In the genomic region with DNA sequence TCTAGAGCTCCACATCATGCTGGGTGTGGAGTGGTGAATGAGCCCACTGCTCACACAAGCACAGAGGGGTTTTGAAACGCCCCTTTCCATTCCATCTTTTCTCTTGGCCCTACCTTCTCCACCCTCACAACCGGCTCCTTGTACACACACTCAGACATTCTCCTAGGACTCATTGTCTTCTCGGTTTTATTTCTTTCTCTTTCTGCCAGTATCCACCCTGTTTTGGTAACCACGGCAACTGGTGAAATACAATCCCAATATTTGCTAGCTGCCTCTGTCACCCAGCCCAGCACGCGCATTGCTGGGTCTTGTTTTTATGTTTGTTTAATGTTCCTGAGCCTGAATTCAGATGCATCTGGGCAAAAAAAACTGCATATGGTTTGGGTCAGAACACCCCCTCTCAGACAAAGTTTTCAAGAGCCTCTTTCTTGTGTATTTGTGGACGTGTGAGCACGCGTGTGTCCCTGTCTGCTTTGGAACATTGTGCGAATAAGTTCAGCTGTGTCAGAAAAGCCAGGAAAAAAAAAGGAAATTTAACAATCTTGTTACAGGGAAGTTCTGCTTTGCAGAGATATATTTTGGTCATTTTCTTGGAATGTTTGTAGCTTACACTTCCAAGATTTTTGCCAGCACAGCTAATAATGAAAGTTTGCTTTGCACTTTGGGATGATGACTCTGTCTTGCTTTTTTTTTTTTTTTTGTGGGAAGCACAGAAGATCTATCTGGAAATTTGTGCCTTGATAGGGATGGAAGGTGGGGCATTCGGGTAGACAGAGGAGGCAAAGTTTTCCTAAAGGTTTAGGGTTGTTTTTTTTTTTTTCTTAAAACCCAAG, we compare ENCODE assay signal across 9 cellular contexts.
DNase-seq lines count a peak whose midpoint lies in the region; ATAC-seq and TF ChIP-seq lines count a peak whose summit lies in the region.
"Had no signal": no experiment of that assay in that cellular context is flagged by ENCODE, and none has a peak within 500 bp of the region (broad histone marks: within the 10 kb centered on the region; RNA-seq: fewer than 3 reads in every experiment).

No MANE protein-coding gene starts in this region.

- 72% methylated on average over 11 of the region's 11 CpGs for WGBS in hepatocyte (ENCODE audit: low lambda C conversion rate, missing lambda C conversion rate)

- H3K9me3 ChIP-seq in hepatocyte (ENCODE audit: low read depth), result no peaks in the 10 kb centered on the region

- no peaks in the 10 kb centered on the region for H4K20me1 ChIP-seq in hepatocyte (ENCODE audit: insufficient read depth, poor library complexity, severe bottlenecking)

- H3K4me3 ChIP-seq in hepatocyte, result no peak overlapping the region

- DNase-seq in NCI-H1417 (lab: John Stamatoyannopoulos, UW), result peak in 2 of 3 experiments; percentile 18 to 50
- no peak for DNase-seq in NCI-H1417 treated with DMSO at 0.1 percent for 48 hours (lab: John Stamatoyannopoulos, UW)
- peak; percentile 47 for DNase-seq in hepatocyte (ENCODE audit: low spot score)
- no peak for DNase-seq in activated CD8-positive, alpha-beta T cell treated with anti-CD3 and anti-CD28 coated beads for 36 hours
- no peak for DNase-seq in activated CD4-positive, alpha-beta T cell treated with anti-CD3 and anti-CD28 coated beads, Interleukin-2, amount 10 ng/mL, durations not matched to agents 7 days and 5 days

- peak overlapping the region; percentile 69 to 92 (median 73) for H3K27ac Mint-ChIP-seq in brain
- H3K27ac Mint-ChIP-seq in activated CD8-positive, alpha-beta T cell treated with anti-CD3 and anti-CD28 coated beads for 36 hours, result no peak overlapping the region
- no peak overlapping the region for H3K27ac Mint-ChIP-seq in activated CD4-positive, alpha-beta T cell treated with anti-CD3 and anti-CD28 coated beads, Interleukin-2, amount 10 ng/mL, durations not matched to agents 7 days and 5 days
- H3K27ac Mint-ChIP-seq: memory B cell had no signal

- peaks cover 6% of the 10 kb centered on the region for H3K4me1 ChIP-seq in hepatocyte (ENCODE audit: insufficient read depth)

- no peaks in the 10 kb centered on the region for H3K9me2 ChIP-seq in hepatocyte (replicated peaks; ENCODE audit: insufficient read depth)

- no peaks in the 10 kb centered on the region for H3K9me3 Mint-ChIP-seq in brain
- H3K9me3 Mint-ChIP-seq in activated CD8-positive, alpha-beta T cell treated with anti-CD3 and anti-CD28 coated beads for 36 hours, result no peaks in the 10 kb centered on the region
- H3K9me3 Mint-ChIP-seq in activated CD4-positive, alpha-beta T cell treated with anti-CD3 and anti-CD28 coated beads, Interleukin-2, amount 10 ng/mL, durations not matched to agents 7 days and 5 days, result no peaks in the 10 kb centered on the region
- H3K9me3 Mint-ChIP-seq: memory B cell had no signal

- peaks cover 83% of the 10 kb centered on the region for H3K4me1 Mint-ChIP-seq in brain
- H3K4me1 Mint-ChIP-seq in activated CD8-positive, alpha-beta T cell treated with anti-CD3 and anti-CD28 coated beads for 36 hours (ENCODE audit: low read depth), result no peaks in the 10 kb centered on the region
- H3K4me1 Mint-ChIP-seq in activated CD4-positive, alpha-beta T cell treated with anti-CD3 and anti-CD28 coated beads, Interleukin-2, amount 10 ng/mL, durations not matched to agents 7 days and 5 days, result no peaks in the 10 kb centered on the region
- H3K4me1 Mint-ChIP-seq: memory B cell had no signal

- H2AFZ ChIP-seq in hepatocyte, result no peak overlapping the region

- H3K27ac ChIP-seq in hepatocyte, result no peak overlapping the region
- H3K27ac ChIP-seq in temporal lobe (ENCODE audit: low read depth, low read length), result peak overlapping the region; percentile 68

- no peaks in the 10 kb centered on the region for H3K27me3 ChIP-seq in hepatocyte

- H3K4me2 ChIP-seq in hepatocyte, result peak overlapping the region; percentile 47

- H3K36me3 ChIP-seq in hepatocyte (replicated peaks; ENCODE audit: insufficient read depth, low read depth), result no peaks in the 10 kb centered on the region

- no peak for ATAC-seq in activated CD8-positive, alpha-beta T cell treated with anti-CD3 and anti-CD28 coated beads for 36 hours
- no peak for ATAC-seq in GM19455 (IDR thresholded peaks at IDR 0.05; ENCODE audit: unreplicated experiment)

- no peaks in the 10 kb centered on the region for H3K79me2 ChIP-seq in hepatocyte

- CTCF ChIA-PET in activated CD8-positive, alpha-beta T cell treated with anti-CD3 and anti-CD28 coated beads for 36 hours (lab: Charles Lee), result no interaction called here
- CTCF ChIA-PET in activated CD4-positive, alpha-beta T cell treated with anti-CD3 and anti-CD28 coated beads, Interleukin-2, amount 10 ng/mL, durations not matched to agents 7 days and 5 days (lab: Charles Lee), result no interaction called here

- peaks cover 13% of the 10 kb centered on the region for H3K36me3 Mint-ChIP-seq in brain
- no peaks in the 10 kb centered on the region for H3K36me3 Mint-ChIP-seq in activated CD8-positive, alpha-beta T cell treated with anti-CD3 and anti-CD28 coated beads for 36 hours (ENCODE audit: low read depth)
- H3K36me3 Mint-ChIP-seq in activated CD4-positive, alpha-beta T cell treated with anti-CD3 and anti-CD28 coated beads, Interleukin-2, amount 10 ng/mL, durations not matched to agents 7 days and 5 days (ENCODE audit: low read depth), result no peaks in the 10 kb centered on the region
- H3K36me3 Mint-ChIP-seq: memory B cell had no signal

- POLR2A ChIA-PET in activated CD8-positive, alpha-beta T cell treated with anti-CD3 and anti-CD28 coated beads for 36 hours (lab: Charles Lee), result no interaction called here
- POLR2A ChIA-PET in activated CD4-positive, alpha-beta T cell treated with anti-CD3 and anti-CD28 coated beads, Interleukin-2, amount 10 ng/mL, durations not matched to agents 7 days and 5 days (lab: Charles Lee), result no interaction called here

- no peaks in the 10 kb centered on the region for H3K27me3 Mint-ChIP-seq in brain
- peaks cover 3% of the 10 kb centered on the region for H3K27me3 Mint-ChIP-seq in activated CD8-positive, alpha-beta T cell treated with anti-CD3 and anti-CD28 coated beads for 36 hours
- H3K27me3 Mint-ChIP-seq in activated CD4-positive, alpha-beta T cell treated with anti-CD3 and anti-CD28 coated beads, Interleukin-2, amount 10 ng/mL, durations not matched to agents 7 days and 5 days, result peaks cover 13% of the 10 kb centered on the region

- H3K4me3 Mint-ChIP-seq in brain, result peak overlapping the region in 4 of 5 experiments; percentile 5 to 74 (median 58)
- H3K4me3 Mint-ChIP-seq in activated CD8-positive, alpha-beta T cell treated with anti-CD3 and anti-CD28 coated beads for 36 hours, result no peak overlapping the region
- no peak overlapping the region for H3K4me3 Mint-ChIP-seq in activated CD4-positive, alpha-beta T cell treated with anti-CD3 and anti-CD28 coated beads, Interleukin-2, amount 10 ng/mL, durations not matched to agents 7 days and 5 days
- H3K4me3 Mint-ChIP-seq: memory B cell had no signal

- TF ChIP-seq CTCF in brain (conservative IDR thresholded peaks at IDR 0.05), result no peak
- no peak for TF ChIP-seq CTCF in hepatocyte (IDR thresholded peaks at IDR 0.05; ENCODE audit: poor library complexity)
- TF ChIP-seq CTCF in activated CD8-positive, alpha-beta T cell treated with anti-CD3 and anti-CD28 coated beads for 36 hours (IDR thresholded peaks at IDR 0.05), result no peak

- intact Hi-C loops in activated CD8-positive, alpha-beta T cell treated with anti-CD3 and anti-CD28 coated beads for 36 hours (cut with micrococcal nuclease), result no loop called here

Comparison
In these comparisons a context has a peak if more than half of its experiments do, and no peak if none do; other contexts are left out.
1. DNase-seq: peak in NCI-H1417 (2 of 3) and hepatocyte (single experiment); none in NCI-H1417 treated with DMSO at 0.1 percent for 48 hours (single experiment), activated CD8-positive, alpha-beta T cell treated with anti-CD3 and anti-CD28 coated beads for 36 hours (single experiment) and activated CD4-positive, alpha-beta T cell treated with anti-CD3 and anti-CD28 coated beads, Interleukin-2, amount 10 ng/mL, durations not matched to agents 7 days and 5 days (single experiment).
2. H3K27ac Mint-ChIP-seq: peak in brain (5 of 5); none in activated CD8-positive, alpha-beta T cell treated with anti-CD3 and anti-CD28 coated beads for 36 hours (single experiment) and activated CD4-positive, alpha-beta T cell treated with anti-CD3 and anti-CD28 coated beads, Interleukin-2, amount 10 ng/mL, durations not matched to agents 7 days and 5 days (single experiment).
3. H3K4me3 Mint-ChIP-seq: peak in brain (4 of 5); none in activated CD8-positive, alpha-beta T cell treated with anti-CD3 and anti-CD28 coated beads for 36 hours (single experiment) and activated CD4-positive, alpha-beta T cell treated with anti-CD3 and anti-CD28 coated beads, Interleukin-2, amount 10 ng/mL, durations not matched to agents 7 days and 5 days (single experiment).